In the genomic region with DNA sequence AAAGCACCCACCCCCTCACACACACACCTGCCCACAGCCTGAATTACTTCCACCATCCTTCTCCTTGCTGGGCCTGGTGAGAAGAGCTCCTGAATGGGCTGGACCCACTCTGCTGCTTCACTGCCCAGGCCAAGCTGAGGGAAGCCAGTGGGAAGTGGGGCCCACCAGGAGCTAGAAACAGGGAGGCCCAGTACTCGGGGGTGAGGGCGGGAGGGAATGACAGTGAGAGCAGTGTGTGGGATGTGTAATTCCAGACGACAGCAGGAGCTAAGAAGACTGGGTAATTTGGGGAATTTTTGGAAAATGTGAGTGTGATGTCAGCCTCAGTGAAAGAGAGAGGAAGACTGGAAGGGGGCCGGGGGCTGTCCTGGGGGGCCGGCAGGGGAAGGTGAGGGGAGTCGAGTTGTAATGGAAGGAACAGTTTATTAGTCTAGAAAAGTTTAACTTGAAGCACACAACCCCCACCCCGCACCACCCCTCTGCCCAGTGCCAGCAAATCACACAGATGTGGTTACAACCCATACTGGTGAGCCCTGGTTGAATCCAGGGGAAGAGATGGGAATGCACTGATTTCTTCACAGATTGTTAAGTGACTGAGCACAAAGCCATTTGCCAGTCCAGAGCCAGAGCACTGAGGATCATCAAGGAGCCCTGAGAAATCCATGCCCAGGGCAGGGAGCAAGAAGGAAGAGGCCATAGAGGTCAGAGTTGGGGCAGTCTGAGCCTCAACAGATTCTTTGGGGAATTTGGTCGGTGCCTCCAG, we compare ENCODE assay signal across 21 cellular contexts.
DNase-seq lines count a peak whose midpoint lies in the region; ATAC-seq and TF ChIP-seq lines count a peak whose summit lies in the region.
"Had no signal": no experiment of that assay in that cellular context is flagged by ENCODE, and none has a peak within 500 bp of the region (broad histone marks: within the 10 kb centered on the region; RNA-seq: fewer than 3 reads in every experiment).

No MANE protein-coding gene starts in this region.

- no peaks in the 10 kb centered on the region for H3K36me3 ChIP-seq in PC-3 (ENCODE audit: low read depth, low read length)
- H3K36me3 ChIP-seq: HAP-1 had no signal

- H3K9me3 ChIP-seq in PC-3 (ENCODE audit: low read length) = no peaks in the 10 kb centered on the region
- H3K9me3 ChIP-seq: HAP-1 had no signal

- H3K4me3 ChIP-seq in coronary artery (no peak overlapping the region), PC-3 (ENCODE audit: low read length) (no peak overlapping the region)
- H3K4me3 ChIP-seq: HAP-1, K562 had no signal

- peaks cover 13% of the 10 kb centered on the region for H3K4me1 ChIP-seq in PC-3 (ENCODE audit: insufficient read depth, low read length)
- H3K4me1 ChIP-seq: HAP-1 had no signal

- H3K9ac ChIP-seq in PC-3 (ENCODE audit: low read length) = no peak overlapping the region

- no peaks in the 10 kb centered on the region for H4K20me1 ChIP-seq in PC-3 (ENCODE audit: low read length)

- intact Hi-C loops in PC-3 (cut with micrococcal nuclease) = no loop called here

- H3K79me2 ChIP-seq in PC-3 (ENCODE audit: low read length) = no peaks in the 10 kb centered on the region

- no peaks in the 10 kb centered on the region for H3K36me3 Mint-ChIP-seq in nephron (ENCODE audit: low read depth)

- H3K27me3 Mint-ChIP-seq in nephron (ENCODE audit: low read depth) = no peaks in the 10 kb centered on the region

- no peaks in the 10 kb centered on the region for H3K27me3 ChIP-seq in PC-3 (ENCODE audit: low read length)

- CTCF ChIA-PET in PC-3 (lab: Charles Lee) = no interaction called here

- peaks cover 58% of the 10 kb centered on the region for H3K4me1 Mint-ChIP-seq in nephron
- H3K4me1 Mint-ChIP-seq: B cell had no signal

- no peaks in the 10 kb centered on the region for H3F3A ChIP-seq in PC-3 (ENCODE audit: low read length, unreplicated experiment)

- DNase-seq in GM03348 (ENCODE audit: low spot score) = peak; percentile 36
- peak; percentile 53 for DNase-seq in coronary artery (ENCODE audit: low spot score)
- peak; percentile 35 for DNase-seq in renal cortical epithelial cell (ENCODE audit: low read depth)
- DNase-seq in KG1 (lab: John Stamatoyannopoulos, UW) = no peak
- no peak for DNase-seq in AG08395 (ENCODE audit: low spot score)
- no peak for DNase-seq in activated CD4-positive, CD25-positive, alpha-beta regulatory T cell treated with anti-CD3 and anti-CD28 coated beads, Interleukin-2, amount 50 U/mL, for 72 hours
- no peak for DNase-seq in PC-3
- DNase-seq: COR-L47, GDM1, MV-4-11, NCI-H1417, NCI-H187 treated with DMSO at 0.1 percent for 48 hours, NCI-H345, NCI-H524 treated with DMSO at 0.1 percent for 48 hours, RPMI8226, SHP77 treated with DMSO at 0.1 percent for 48 hours had no signal

- H3K27ac Mint-ChIP-seq in nephron = peak overlapping the region; percentile 72 to 92 (median 73)
- H3K27ac Mint-ChIP-seq: B cell had no signal

- H3K4me2 ChIP-seq in PC-3 (ENCODE audit: low read length) = no peak overlapping the region

- H3K27ac ChIP-seq in coronary artery = no peak overlapping the region
- H3K27ac ChIP-seq in PC-3 (ENCODE audit: low read length) = no peak overlapping the region

- no peak for ATAC-seq in PC-3
- ATAC-seq: K562, SK-N-SH treated with all-trans-retinoic acid at 6 μM for 48 hours had no signal

- no peak overlapping the region for H2AFZ ChIP-seq in PC-3 (ENCODE audit: low read length)

- POLR2A ChIA-PET in PC-3 (lab: Charles Lee; ENCODE audit: unreplicated experiment) = no interaction called here

- no TSS peak for BruUV-seq in PC-3 (replicated peaks; lab: Mats Ljungman, UMichigan)

- peaks cover 2% of the 10 kb centered on the region for H3K9me3 Mint-ChIP-seq in nephron

- H3K4me3 Mint-ChIP-seq in nephron = no peak overlapping the region
- H3K4me3 Mint-ChIP-seq: B cell had no signal

- H3K9me2 ChIP-seq in PC-3 (replicated peaks; ENCODE audit: low read length) = no peaks in the 10 kb centered on the region

- TF ChIP-seq CTCF in coronary artery (IDR thresholded peaks at IDR 0.05) = no peak
- no peak for TF ChIP-seq CTCF in nephron (IDR thresholded peaks at IDR 0.05; ENCODE audit: unreplicated experiment in 3 of 3)
- TF ChIP-seq CTCF in PC-3 (conservative IDR thresholded peaks at IDR 0.05; ENCODE audit: low read depth, low read length) = no peak

Comparison
In these comparisons a context has a peak if more than half of its experiments do, and no peak if none do; other contexts are left out.
1. DNase-seq: peak in GM03348 (single experiment), coronary artery (single experiment) and renal cortical epithelial cell (single experiment); none in KG1 (single experiment), AG08395 (single experiment), activated CD4-positive, CD25-positive, alpha-beta regulatory T cell treated with anti-CD3 and anti-CD28 coated beads, Interleukin-2, amount 50 U/mL, for 72 hours (single experiment) and PC-3 (single experiment).